Comparison of ENCODE assay signal across 17 cellular contexts in genomic region chr3:127171721-127172120, GRCh38. TPM values are rescaled to one million over a fixed set of nuclear protein-coding genes. Genes with fewer than 3 reads are reported as not detected.
A peak's percentile ranks its signal among the peaks of the same experiment; 100 is the strongest.
DNase-seq lines count a peak whose midpoint lies in the region; ATAC-seq and TF ChIP-seq lines count a peak whose summit lies in the region.
"Had no signal": no experiment of that assay in that cellular context is flagged by ENCODE, and none has a peak within 500 bp of the region (broad histone marks: within the 10 kb centered on the region; RNA-seq: fewer than 3 reads in every experiment).

No MANE protein-coding gene starts in this region.

- H4K5ac ChIP-seq in H9 (ENCODE audit: insufficient read length, low read depth, low read length), result no peak overlapping the region

- no peaks in the 10 kb centered on the region for H3K79me1 ChIP-seq in H9 (ENCODE audit: insufficient read depth, low read depth, low read length, poor library complexity, severe bottlenecking)

- peaks cover 10% of the 10 kb centered on the region for H3F3A ChIP-seq in SK-N-SH (replicated peaks; ENCODE audit: insufficient read depth)
- no peaks in the 10 kb centered on the region for H3F3A ChIP-seq in neural progenitor cell (ENCODE audit: low read depth)

- no peak overlapping the region for H2BK120ac ChIP-seq in H9 (ENCODE audit: low read depth, low read length, poor library complexity, severe bottlenecking)

- H2BK5ac ChIP-seq in H9 (ENCODE audit: insufficient read length, low read length), result no peak overlapping the region

- CTCF ChIA-PET in SK-N-SH (lab: Yijun Ruan, JAX), result interaction anchor here (0.5 to 5.3 kb wide), 14 partner anchors 11 to 1056 kb away, joined by 3 to 30 read pairs (median 4); no protein-coding TSS in a partner anchor

- H2AFZ ChIP-seq in SK-N-SH (ENCODE audit: low read depth) (no peak overlapping the region), H9 (ENCODE audit: low read length) (no peak overlapping the region), neural progenitor cell (replicated peaks) (no peak overlapping the region)

- H4K20me1 ChIP-seq in SK-N-SH (ENCODE audit: insufficient read depth) (no peaks in the 10 kb centered on the region), H9 (ENCODE audit: control insufficient read depth, insufficient read depth, insufficient read length) (no peaks in the 10 kb centered on the region), neural progenitor cell (ENCODE audit: low read depth) (no peaks in the 10 kb centered on the region)

- H3K4me1 Mint-ChIP-seq in H9, result peaks cover 3 to 13% of the 10 kb centered on the region in 2 experiments; a peak in 3 of 4 replicates
- peaks cover 34% of the 10 kb centered on the region for H3K4me1 Mint-ChIP-seq in neural progenitor cell
- H3K4me1 Mint-ChIP-seq: CD8-positive, alpha-beta memory T cell had no signal

- H3K14ac ChIP-seq in H9 (ENCODE audit: insufficient read depth, low read length), result no peak overlapping the region

- no peak overlapping the region for H3K4me3 ChIP-seq in SK-N-SH (ENCODE audit: low read depth in 2 of 2, low read length in 1 of 2)
- H3K4me3 ChIP-seq in coronary artery, result no peak overlapping the region
- no peak overlapping the region for H3K4me3 ChIP-seq in neural progenitor cell
- H3K4me3 ChIP-seq: BLaER1 had no signal

- no peak for TF ChIP-seq RAD21 in SK-N-SH (IDR thresholded peaks at IDR 0.05; ENCODE audit: low read length)

- peaks cover 33 to 56% of the 10 kb centered on the region in 2 experiments for H3K4me1 ChIP-seq in SK-N-SH (ENCODE audit: control insufficient read depth in 1 of 2, insufficient read depth in 2 of 2, low read depth in 1 of 2, low read length in 1 of 2)
- no peaks in the 10 kb centered on the region; the same call in 1 of the 2 replicates for H3K4me1 ChIP-seq in H9 (ENCODE audit: insufficient read depth, low read length)
- no peaks in the 10 kb centered on the region for H3K4me1 ChIP-seq in neural progenitor cell
- H3K4me1 ChIP-seq: Caco-2 had no signal

- H4K91ac ChIP-seq in H9 (ENCODE audit: insufficient read length, low read depth, low read length), result no peak overlapping the region

- no peak overlapping the region for H4K8ac ChIP-seq in H9 (replicated peaks; ENCODE audit: insufficient read length, low read depth, low read length)

- no peak overlapping the region for H3K4ac ChIP-seq in H9 (ENCODE audit: low read depth, low read length)

- H3K4me3 Mint-ChIP-seq in H9 (no peak overlapping the region; a peak in 1 of 5 replicates), neural progenitor cell (peak overlapping the region; percentile 36)
- H3K4me3 Mint-ChIP-seq: CD8-positive, alpha-beta memory T cell had no signal

- WGBS in SK-N-SH (ENCODE audit: low lambda C conversion rate), result 93% methylated on average over 3 of the region's 4 CpGs
- no CpG with 5 or more reads among the region's 4 CpGs for WGBS in H9 (ENCODE audit: extremely low coverage, insufficient read length, low lambda C conversion rate)

- H3K27ac ChIP-seq in SK-N-SH (ENCODE audit: low read depth in 2 of 2, low read length in 1 of 2), result peak overlapping the region; percentile 95 to 99
- H3K27ac ChIP-seq in H9 (ENCODE audit: insufficient read length, low read depth, low read length), result no peak overlapping the region
- no peak overlapping the region for H3K27ac ChIP-seq in coronary artery
- H3K27ac ChIP-seq in neural progenitor cell, result no peak overlapping the region
- H3K27ac ChIP-seq: 22Rv1, BLaER1, HL-60 had no signal

- H3K56ac ChIP-seq in H9 (ENCODE audit: insufficient read length, low read depth, low read length), result no peak overlapping the region

- no peaks in the 10 kb centered on the region for H3K27me3 ChIP-seq in SK-N-SH (ENCODE audit: insufficient read depth)
- no peaks in the 10 kb centered on the region for H3K27me3 ChIP-seq in H9 (ENCODE audit: insufficient read depth, low read length)
- H3K27me3 ChIP-seq in neural progenitor cell, result no peaks in the 10 kb centered on the region
- H3K27me3 ChIP-seq: BLaER1 had no signal

- H3K9ac ChIP-seq in SK-N-SH, result no peak overlapping the region
- no peak overlapping the region for H3K9ac ChIP-seq in H9 (ENCODE audit: extremely low read depth, insufficient read length, low read length)
- no peak overlapping the region for H3K9ac ChIP-seq in neural progenitor cell
- H3K9ac ChIP-seq: BLaER1 had no signal

- no peak overlapping the region for H2AK5ac ChIP-seq in H9 (ENCODE audit: insufficient read length, low read length)

- no peak overlapping the region for H3K23ac ChIP-seq in H9 (ENCODE audit: insufficient read length, low read depth, low read length)

- H3K23me2 ChIP-seq in H9 (ENCODE audit: insufficient read length, low read depth, low read length, poor library complexity, severe bottlenecking), result no peaks in the 10 kb centered on the region

- H3K79me2 ChIP-seq in SK-N-SH (ENCODE audit: insufficient read depth) (no peaks in the 10 kb centered on the region), H9 (ENCODE audit: insufficient read depth, low read length) (no peaks in the 10 kb centered on the region), neural progenitor cell (ENCODE audit: low read depth) (no peaks in the 10 kb centered on the region)

- no peak for ATAC-seq in SK-N-SH treated with all-trans-retinoic acid at 6 μM for 48 hours
- ATAC-seq: HCT116 had no signal

- no peaks in the 10 kb centered on the region for H3K36me3 ChIP-seq in SK-N-SH (replicated peaks in 1 of 2; ENCODE audit: control insufficient read depth in 1 of 2, insufficient read depth in 2 of 2, low read length in 1 of 2)
- no peaks in the 10 kb centered on the region for H3K36me3 ChIP-seq in neural progenitor cell
- H3K36me3 ChIP-seq: BLaER1 had no signal

- H3K27ac Mint-ChIP-seq in H9, result no peak overlapping the region
- H3K27ac Mint-ChIP-seq in neural progenitor cell, result no peak overlapping the region
- H3K27ac Mint-ChIP-seq: CD8-positive, alpha-beta memory T cell had no signal

- H3K9me3 ChIP-seq in SK-N-SH (no peaks in the 10 kb centered on the region), H9 (ENCODE audit: control insufficient read depth, low read depth, low read length) (no peaks in the 10 kb centered on the region), neural progenitor cell (ENCODE audit: low read depth) (no peaks in the 10 kb centered on the region)
- H3K9me3 ChIP-seq: BLaER1, Caco-2 had no signal

- POLR2A ChIA-PET in SK-N-SH (lab: Yijun Ruan, JAX), result interaction anchor here (0.9 to 1.6 kb wide), 3 partner anchors 20 to 36 kb away, joined by 3 to 5 read pairs (median 5); no protein-coding TSS in a partner anchor

- H3K9me3 Mint-ChIP-seq in H9, result no peaks in the 10 kb centered on the region
- H3K9me3 Mint-ChIP-seq in neural progenitor cell, result peaks cover 6% of the 10 kb centered on the region
- H3K9me3 Mint-ChIP-seq: CD8-positive, alpha-beta memory T cell had no signal

- H2BK20ac ChIP-seq in H9 (ENCODE audit: low read depth, low read length, poor library complexity, severe bottlenecking), result no peak overlapping the region

- H3K18ac ChIP-seq in H9 (ENCODE audit: insufficient read length, low read depth, low read length), result no peak overlapping the region

- H3K36me3 Mint-ChIP-seq in H9 (ENCODE audit: insufficient read depth in 1 of 3, low read depth in 3 of 3) (no peaks in the 10 kb centered on the region), neural progenitor cell (no peaks in the 10 kb centered on the region)
- H3K36me3 Mint-ChIP-seq: CD8-positive, alpha-beta memory T cell had no signal

- TF ChIP-seq CTCF in SK-N-SH (IDR thresholded peaks at IDR 0.05) (no peak), H9 (conservative IDR thresholded peaks at IDR 0.05) (no peak), coronary artery (IDR thresholded peaks at IDR 0.05) (no peak), neural progenitor cell (IDR thresholded peaks at IDR 0.05) (no peak)

- DNase-seq in SK-N-SH (no peak), H9 (peak; percentile 10), coronary artery (ENCODE audit: low spot score) (peak; percentile 61), neural progenitor cell (ENCODE audit: low spot score) (no peak), ureter (ENCODE audit: low spot score) (no peak), medulla oblongata (ENCODE audit: extremely low spot score) (no peak)
- no peak for DNase-seq in activated CD4-positive, alpha-beta T cell treated with anti-CD3 and anti-CD28 coated beads for 4 hours
- DNase-seq: Caco-2; CD8-positive, alpha-beta memory T cell; GF-D8 had no signal

- no peak overlapping the region for H2BK12ac ChIP-seq in H9 (ENCODE audit: insufficient read length, low read depth, low read length)

- H3K27me3 Mint-ChIP-seq in H9 (ENCODE audit: low read depth) (peaks cover 12% of the 10 kb centered on the region), neural progenitor cell (ENCODE audit: insufficient read depth, low read depth) (peaks cover 13% of the 10 kb centered on the region)

- H3K9me2 ChIP-seq in SK-N-SH, result no peaks in the 10 kb centered on the region

- H2BK15ac ChIP-seq in H9 (ENCODE audit: low read depth, low read length), result no peak overlapping the region

- H3K4me2 ChIP-seq in SK-N-SH (peak overlapping the region; percentile 71), H9 (ENCODE audit: insufficient read depth, insufficient read length, low read length) (no peak overlapping the region), neural progenitor cell (no peak overlapping the region)

- no peak overlapping the region for H3T11ph ChIP-seq in H9 (ENCODE audit: low read length)

- TF ChIP-seq EP300 in SK-N-SH (IDR thresholded peaks at IDR 0.05; ENCODE audit: borderline replicate concordance in 1 of 2, low read depth in 1 of 2, low read length in 1 of 2), result no peak

TF ChIP-seq in SK-N-SH, 30 proteins besides CTCF, POLR2A, EP300 and RAD21 (continues in another document):
- TF ChIP-seq TAF1 (IDR thresholded peaks at IDR 0.05; ENCODE audit: borderline replicate concordance, low read depth, low read length) (no peak), USF1 (IDR thresholded peaks at IDR 0.05; ENCODE audit: borderline replicate concordance, low read depth) (no peak)

TF ChIP-seq in SK-N-SH treated with all-trans-retinoic acid at 6 μM for 48 hours, 23 proteins besides CTCF, POLR2A, EP300 and RAD21:
- TF ChIP-seq ZNF70 (CRISPR knock-in tag; IDR thresholded peaks at IDR 0.05) (no peak), BACH2 (CRISPR knock-in tag; IDR thresholded peaks at IDR 0.05; ENCODE audit: borderline replicate concordance) (no peak)

RNA-seq across cellular contexts. Expression of gene PRR23E, which starts 21.2 kb away (rescaled TPM):
- not detected in 2 replicates for polyA plus RNA-seq in SK-N-SH (2012; rRNA removed)
- not detected in 2 replicates for polyA plus RNA-seq in SK-N-SH (2012; cell fraction: cytosol; rRNA removed)
- not detected in 2 replicates for polyA plus RNA-seq in SK-N-SH (2012; cell fraction: nucleus; rRNA removed)
- total RNA-seq in H9 (2021) (not detected in 2 replicates), neural progenitor cell (ENCODE audit: low replicate concordance) (not detected in 2 replicates), ureter (not detected)
- total RNA-seq: A673; Caco-2; CD8-positive, alpha-beta memory T cell; H4 had no signal
- polyA plus RNA-seq: CD8-positive, alpha-beta memory T cell had no signal

Comparison
In these comparisons a context has a peak if more than half of its experiments do, and no peak if none do; other contexts are left out.
1. DNase-seq: peak in H9 (single experiment) and coronary artery (single experiment); none in SK-N-SH (single experiment), neural progenitor cell (single experiment), ureter (single experiment), activated CD4-positive, alpha-beta T cell treated with anti-CD3 and anti-CD28 coated beads for 4 hours (0 of 2) and medulla oblongata (single experiment).
2. H3K27ac ChIP-seq: peak in SK-N-SH (2 of 2); none in H9 (single experiment), coronary artery (0 of 2) and neural progenitor cell (single experiment).